Comparison of ENCODE assay signal across 23 cellular contexts in the genomic region with DNA sequence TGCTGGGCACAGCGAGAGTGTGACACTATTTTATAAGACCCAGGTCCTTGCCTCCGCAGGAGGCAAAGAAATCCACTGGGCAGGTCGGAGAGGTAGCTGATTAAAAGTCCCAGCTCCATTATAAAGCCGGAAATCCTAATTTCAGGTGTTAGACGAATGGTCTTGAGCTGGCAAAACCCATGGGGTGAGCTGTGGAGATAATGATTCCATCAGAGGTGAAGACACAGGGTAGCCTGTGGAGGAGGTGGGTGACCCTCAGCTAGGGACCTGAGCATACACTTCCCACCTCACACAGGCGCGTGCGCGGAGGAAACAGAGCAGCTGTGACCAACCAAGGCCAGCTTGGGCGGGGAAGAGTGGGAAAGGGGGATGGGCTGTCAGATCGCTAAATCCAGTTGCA.
DNase-seq lines count a peak whose midpoint lies in the region; ATAC-seq, FAIRE-seq and TF ChIP-seq lines count a peak whose summit lies in the region.
"Had no signal": no experiment of that assay in that cellular context is flagged by ENCODE, and none has a peak within 500 bp of the region (broad histone marks: within the 10 kb centered on the region; RNA-seq: fewer than 3 reads in every experiment).

No MANE protein-coding gene starts in this region.

- no peaks in the 10 kb centered on the region for H3K36me3 ChIP-seq in DND-41 (ENCODE audit: insufficient read depth, low read length)
- H3K36me3 ChIP-seq in neuronal stem cell (replicated peaks in 1 of 2; ENCODE audit: control insufficient read depth in 2 of 2, insufficient read depth in 2 of 2, low read length in 2 of 2), result no peaks in the 10 kb centered on the region
- H3K36me3 ChIP-seq in tibial artery, result no peaks in the 10 kb centered on the region
- H3K36me3 ChIP-seq: left ventricle myocardium inferior, MG63, neutrophil had no signal

- H4K91ac ChIP-seq in neuronal stem cell (ENCODE audit: low read depth, low read length, poor library complexity), result no peak overlapping the region

- H3K9me3 Mint-ChIP-seq in activated T-helper 17 cell treated with anti-CD3 and anti-CD28 coated beads, Interleukin-2, amount 50 U/mL, for 72 hours, result no peaks in the 10 kb centered on the region

- H4K8ac ChIP-seq in neuronal stem cell (ENCODE audit: low read depth, low read length), result no peak overlapping the region

- H2BK12ac ChIP-seq in neuronal stem cell (ENCODE audit: low read length), result peak overlapping the region; percentile 95

- H3K4ac ChIP-seq in neuronal stem cell (ENCODE audit: low read length), result no peak overlapping the region

- H2BK120ac ChIP-seq in neuronal stem cell (ENCODE audit: low read depth, low read length), result no peak overlapping the region

- H3K4me3 ChIP-seq in DND-41 (ENCODE audit: low read depth in 1 of 2, low read length in 2 of 2), result no peak overlapping the region
- H3K4me3 ChIP-seq in neuronal stem cell (ENCODE audit: low read length in 2 of 2), result no peak overlapping the region
- H3K4me3 ChIP-seq in tibial artery, result no peak overlapping the region
- H3K4me3 ChIP-seq: dorsolateral prefrontal cortex, left ventricle myocardium inferior, MG63 had no signal

- H3K23ac ChIP-seq in neuronal stem cell (ENCODE audit: low read depth, low read length, poor library complexity), result no peak overlapping the region

- H3K14ac ChIP-seq in neuronal stem cell (ENCODE audit: low read length), result peak overlapping the region; percentile 41

- no peak overlapping the region for H2BK15ac ChIP-seq in neuronal stem cell (ENCODE audit: low read length)

- H3K79me2 ChIP-seq in DND-41 (ENCODE audit: insufficient read depth, low read length), result no peaks in the 10 kb centered on the region

- H3K27me3 Mint-ChIP-seq in activated T-helper 17 cell treated with anti-CD3 and anti-CD28 coated beads, Interleukin-2, amount 50 U/mL, for 72 hours, result no peaks in the 10 kb centered on the region

- intact Hi-C loops in tibial artery (cut with DNase I; ENCODE audit: low total_unique reads), result no loop called here

- H3K4me1 ChIP-seq in DND-41 (ENCODE audit: insufficient read depth, low read length), result peaks cover 53% of the 10 kb centered on the region
- peaks cover 0 to 4% of the 10 kb centered on the region in 2 donors for H3K4me1 ChIP-seq in neuronal stem cell (ENCODE audit: control insufficient read depth in 2 of 2, insufficient read depth in 1 of 2, low read depth in 1 of 2, low read length in 2 of 2)
- no peaks in the 10 kb centered on the region for H3K4me1 ChIP-seq in tibial artery
- H3K4me1 ChIP-seq: foreskin keratinocyte, left ventricle myocardium inferior had no signal

- H2BK5ac ChIP-seq in neuronal stem cell (ENCODE audit: low read length), result no peak overlapping the region

- H3K4me2 ChIP-seq in DND-41 (ENCODE audit: insufficient read depth, low read length) (peak overlapping the region; percentile 55), neuronal stem cell (ENCODE audit: insufficient read depth, low read length, poor library complexity, severe bottlenecking) (no peak overlapping the region)

- no CpG with 5 or more reads among the region's 11 CpGs for WGBS in neuronal stem cell (ENCODE audit: extremely low coverage in 2 of 2, insufficient read length in 2 of 2, insufficient replicate concordance in 1 of 2), 2 donors

- H2AK5ac ChIP-seq in neuronal stem cell (ENCODE audit: low read depth, low read length), result peak overlapping the region; percentile 14

- H3K27ac ChIP-seq in DND-41 (ENCODE audit: low read length), result peak overlapping the region; percentile 81
- no peak overlapping the region for H3K27ac ChIP-seq in neuronal stem cell (replicated peaks; ENCODE audit: low read length)
- H3K27ac ChIP-seq in tibial artery, result no peak overlapping the region
- H3K27ac ChIP-seq: dorsolateral prefrontal cortex, epithelial cell of prostate, foreskin keratinocyte, left ventricle myocardium inferior, neutrophil had no signal

- peaks cover 34% of the 10 kb centered on the region for H3K4me1 Mint-ChIP-seq in activated T-helper 17 cell treated with anti-CD3 and anti-CD28 coated beads, Interleukin-2, amount 50 U/mL, for 72 hours

- no peaks in the 10 kb centered on the region for H3K79me1 ChIP-seq in neuronal stem cell (ENCODE audit: low read depth, low read length)

- peak; percentile 17 for DNase-seq in activated CD4-positive, alpha-beta T cell treated with anti-CD3 and anti-CD28 coated beads for 48 hours
- no peak for DNase-seq in activated CD4-positive, alpha-beta T cell treated with anti-CD3 and anti-CD28 coated beads for 1 hour
- DNase-seq in DND-41 (no peak), neuronal stem cell (ENCODE audit: low spot score) (no peak), NCI-H1105 treated with DMSO at 0.1 percent for 48 hours (lab: John Stamatoyannopoulos, UW) (no peak), tibial artery (no peak), D721Med (ENCODE audit: insufficient read length, low spot score) (no peak)
- DNase-seq: anterior cingulate cortex, caudate nucleus, dorsolateral prefrontal cortex, foreskin keratinocyte, left ventricle myocardium inferior, MG63, NCI-H1436, NCI-H2171, NCI-H526 treated with DMSO at 0.1 percent for 48 hours, Right ventricle myocardium superior, small intestine had no signal

- H4K20me1 ChIP-seq in DND-41 (ENCODE audit: insufficient read depth, low read length), result no peaks in the 10 kb centered on the region

- H3K9ac ChIP-seq in DND-41 (ENCODE audit: low read depth, low read length), result peak overlapping the region; percentile 39
- no peak overlapping the region for H3K9ac ChIP-seq in neuronal stem cell (ENCODE audit: low read depth, low read length, poor library complexity)

- no peak; the same call in 2 of the 3 replicates for ATAC-seq in DND-41 (ENCODE audit: insufficient read depth, low read depth)
- peak; percentile 22 for ATAC-seq in activated T-helper 17 cell treated with anti-CD3 and anti-CD28 coated beads, Interleukin-2, amount 50 U/mL, for 72 hours (replicated peaks)
- ATAC-seq: foreskin keratinocyte had no signal

- no peaks in the 10 kb centered on the region for H3K9me3 ChIP-seq in DND-41 (ENCODE audit: insufficient read depth, low read length, severe bottlenecking)
- H3K9me3 ChIP-seq in neuronal stem cell (replicated peaks in 1 of 2; ENCODE audit: control insufficient read depth in 2 of 2, insufficient read depth in 1 of 2, low read depth in 1 of 2, low read length in 2 of 2), result no peaks in the 10 kb centered on the region
- H3K9me3 ChIP-seq in tibial artery, result no peaks in the 10 kb centered on the region
- H3K9me3 ChIP-seq: left ventricle myocardium inferior, MG63, neutrophil had no signal

- H2AFZ ChIP-seq in DND-41 (ENCODE audit: low read depth, low read length) (no peak overlapping the region), neuronal stem cell (ENCODE audit: low read length) (no peak overlapping the region)

- no peak overlapping the region for H3K18ac ChIP-seq in neuronal stem cell (ENCODE audit: low read length)

- peak overlapping the region; percentile 74 for H3K4me3 Mint-ChIP-seq in activated T-helper 17 cell treated with anti-CD3 and anti-CD28 coated beads, Interleukin-2, amount 50 U/mL, for 72 hours

- peaks cover 7% of the 10 kb centered on the region for H3K36me3 Mint-ChIP-seq in activated T-helper 17 cell treated with anti-CD3 and anti-CD28 coated beads, Interleukin-2, amount 50 U/mL, for 72 hours (ENCODE audit: low read depth)

- no peak for FAIRE-seq in D721Med (lab: Jason Lieb, UNC)
- FAIRE-seq: A204.1, G401.6, small intestine had no signal

- TF ChIP-seq CTCF in DND-41 (IDR thresholded peaks at IDR 0.05; ENCODE audit: borderline replicate concordance, extremely low read depth, low read length, poor library complexity, severe bottlenecking) (no peak), tibial artery (IDR thresholded peaks at IDR 0.05) (no peak), D721Med (IDR thresholded peaks at IDR 0.05; ENCODE audit: insufficient read depth, missing control alignments) (no peak)

- no peaks in the 10 kb centered on the region for H3K27me3 ChIP-seq in DND-41 (ENCODE audit: insufficient read depth, low read length, poor library complexity)
- H3K27me3 ChIP-seq in neuronal stem cell (ENCODE audit: control insufficient read depth in 3 of 3, insufficient read depth in 3 of 3, low read depth in 1 of 3, low read length in 3 of 3), result no peaks in the 10 kb centered on the region
- H3K27me3 ChIP-seq in tibial artery, result no peaks in the 10 kb centered on the region
- H3K27me3 ChIP-seq: dorsolateral prefrontal cortex, foreskin keratinocyte, MG63, neutrophil had no signal

- H3K27ac Mint-ChIP-seq in activated T-helper 17 cell treated with anti-CD3 and anti-CD28 coated beads, Interleukin-2, amount 50 U/mL, for 72 hours, result peak overlapping the region; percentile 94
